In the genomic region with DNA sequence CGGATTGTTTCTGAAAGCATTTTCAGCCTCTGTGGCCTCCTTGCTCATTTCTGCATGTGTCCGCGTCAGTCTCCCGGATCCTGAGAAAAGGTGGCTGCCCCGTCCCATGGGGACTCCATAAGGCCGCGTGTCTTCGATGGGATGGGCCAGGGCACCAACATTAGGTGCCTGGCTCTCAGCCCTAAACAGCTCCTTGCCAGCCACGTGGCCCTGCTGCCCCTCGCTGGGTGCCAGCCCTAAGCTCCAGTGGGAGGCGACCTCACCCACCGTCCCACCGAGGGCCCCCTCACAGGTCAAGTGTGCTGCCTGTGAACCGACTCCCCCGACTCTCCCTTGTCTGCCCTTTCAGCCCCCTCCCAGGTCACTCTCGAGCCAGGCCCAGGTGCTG, we compare ENCODE assay signal across 9 cellular contexts. TPM values are rescaled to one million over a fixed set of nuclear protein-coding genes. Genes with fewer than 3 reads are reported as not detected.
DNase-seq lines count a peak whose midpoint lies in the region; ATAC-seq, FAIRE-seq and TF ChIP-seq lines count a peak whose summit lies in the region.
"Had no signal": no experiment of that assay in that cellular context is flagged by ENCODE, and none has a peak within 500 bp of the region (broad histone marks: within the 10 kb centered on the region; RNA-seq: fewer than 3 reads in every experiment).

No MANE protein-coding gene starts in this region.

- no peak for TF ChIP-seq POLR2A in transverse colon (IDR thresholded peaks at IDR 0.05)

- in situ Hi-C loops in transverse colon (cut with MboI; ENCODE audit: low pct_ligation_motif_present in 1 of 4, low pct_unique_long_range_greater_than_20kb in 1 of 4, low sequenced_read_pairs in 3 of 4): no loop called here

- H2AFZ ChIP-seq in astrocyte (ENCODE audit: low read depth, low read length): peak overlapping the region; percentile 93

- peaks cover 40% of the 10 kb centered on the region for H3K79me2 ChIP-seq in astrocyte (ENCODE audit: insufficient read depth, low read length)

- peak overlapping the region; percentile 80 for H3K4me3 Mint-ChIP-seq in astrocyte (ENCODE audit: unreplicated experiment)

- intact Hi-C loops in transverse colon (cut with DNase I; ENCODE audit: low total_unique reads): no loop called here

- H3K9ac ChIP-seq in astrocyte (ENCODE audit: low read length) (peak overlapping the region; percentile 86), liver (ENCODE audit: low read depth in 1 of 2, low read length in 2 of 2) (peak overlapping the region; percentile 87 to 99)

- H3K27me3 ChIP-seq in BE2C: no peaks in the 10 kb centered on the region
- no peaks in the 10 kb centered on the region for H3K27me3 ChIP-seq in astrocyte (ENCODE audit: insufficient read depth, low read length)
- H3K27me3 ChIP-seq in liver (ENCODE audit: control insufficient read depth in 4 of 4, insufficient read depth in 4 of 4, low read length in 3 of 4): no peaks in the 10 kb centered on the region
- H3K27me3 ChIP-seq in transverse colon: no peaks in the 10 kb centered on the region

- H3K36me3 ChIP-seq in BE2C (peaks cover 29% of the 10 kb centered on the region), astrocyte (ENCODE audit: insufficient read depth, low read length) (peaks cover 15% of the 10 kb centered on the region), liver (ENCODE audit: control insufficient read depth in 4 of 4, insufficient read depth in 3 of 4, low read depth in 1 of 4, low read length in 3 of 4) (peaks cover 2 to 25% (median 19%) of the 10 kb centered on the region in 4 donors), transverse colon (peaks cover 0 to 27% (median 2%) of the 10 kb centered on the region in 4 donors)

- H3K27ac ChIP-seq in astrocyte (ENCODE audit: low read depth, low read length): peak overlapping the region; percentile 68
- H3K27ac ChIP-seq in liver (ENCODE audit: low read depth in 1 of 2, low read length in 2 of 2): peak overlapping the region; percentile 96 to 99
- H3K27ac ChIP-seq in transverse colon: peak overlapping the region; percentile 94 to 99 (median 98)

- H3K9me3 ChIP-seq in BE2C: no peaks in the 10 kb centered on the region
- H3K9me3 ChIP-seq in astrocyte (ENCODE audit: insufficient read depth, low read depth, low read length): peaks cover 8% of the 10 kb centered on the region
- H3K9me3 ChIP-seq in liver (ENCODE audit: control insufficient read depth in 4 of 4, low read length in 3 of 4): no peaks in the 10 kb centered on the region
- no peaks in the 10 kb centered on the region for H3K9me3 ChIP-seq in transverse colon

- ATAC-seq in HG03066 (IDR thresholded peaks at IDR 0.05; ENCODE audit: low read depth, unreplicated experiment): peak; percentile 0
- ATAC-seq in GM18861 (IDR thresholded peaks at IDR 0.05; ENCODE audit: unreplicated experiment): no peak
- ATAC-seq in GM21515 (IDR thresholded peaks at IDR 0.05; ENCODE audit: unreplicated experiment): no peak

- H3K4me2 ChIP-seq in astrocyte (ENCODE audit: low read length): peak overlapping the region; percentile 97

- H3K4me3 ChIP-seq in BE2C (ENCODE audit: low read depth, low read length): peak overlapping the region; percentile 93
- H3K4me3 ChIP-seq in astrocyte (ENCODE audit: insufficient read depth, low read depth, low read length): peak overlapping the region; percentile 83
- H3K4me3 ChIP-seq in liver (ENCODE audit: low read depth in 1 of 3, low read length in 3 of 3): peak overlapping the region; percentile 78 to 81 (median 80)
- H3K4me3 ChIP-seq in transverse colon: peak overlapping the region; percentile 73 to 83 (median 78)

- H3K27me3 Mint-ChIP-seq in astrocyte (ENCODE audit: low read depth, unreplicated experiment): no peaks in the 10 kb centered on the region

- H3K27ac Mint-ChIP-seq in astrocyte (ENCODE audit: unreplicated experiment): no peak overlapping the region

- H3K4me1 Mint-ChIP-seq in astrocyte (ENCODE audit: low read depth, unreplicated experiment): peaks cover 18% of the 10 kb centered on the region

- H3K9me3 Mint-ChIP-seq in astrocyte (ENCODE audit: unreplicated experiment): peaks cover 8% of the 10 kb centered on the region

- H3K36me3 Mint-ChIP-seq in astrocyte (ENCODE audit: low read depth, unreplicated experiment): peaks cover 30% of the 10 kb centered on the region

- no peak for TF ChIP-seq EP300 in transverse colon (IDR thresholded peaks at IDR 0.05; ENCODE audit: low read depth)

- 6% methylated on average over 16 of the region's 16 CpGs for WGBS in liver
- 7% methylated on average over 14 of the region's 16 CpGs; no CpG with 5 or more reads in 1 of the 2 donors for WGBS in transverse colon (ENCODE audit: low coverage in 1 of 2), 2 donors

- no peak for DNase-seq in BE2C
- no peak for DNase-seq in astrocyte (ENCODE audit: low read depth)
- DNase-seq in transverse colon: no peak
- no peak for DNase-seq in stimulated activated CD4-positive, alpha-beta T cell treated with anti-CD3 and anti-CD28 coated beads, Interleukin-4, amount 100 ng/mL, for 1 hour

- FAIRE-seq in astrocyte (lab: Jason Lieb, UNC): no peak

- TF ChIP-seq CTCF in BE2C (IDR thresholded peaks at IDR 0.05; ENCODE audit: low read depth, low read length): no peak
- no peak for TF ChIP-seq CTCF in astrocyte (IDR thresholded peaks at IDR 0.05; ENCODE audit: insufficient read depth, low read depth, low read length)
- no peak for TF ChIP-seq CTCF in liver (IDR thresholded peaks at IDR 0.05; ENCODE audit: low read depth, low read length, missing input control)
- no peak for TF ChIP-seq CTCF in transverse colon (IDR thresholded peaks at IDR 0.05)

- no peak for TF ChIP-seq RAD21 in liver (IDR thresholded peaks at IDR 0.05)

- peaks cover 41% of the 10 kb centered on the region for H4K20me1 ChIP-seq in astrocyte (ENCODE audit: insufficient read depth, low read length)

- H3K4me1 ChIP-seq in BE2C: no peaks in the 10 kb centered on the region
- peaks cover 26% of the 10 kb centered on the region for H3K4me1 ChIP-seq in astrocyte (ENCODE audit: insufficient read depth, low read length)
- peaks cover 26 to 65% (median 43%) of the 10 kb centered on the region in 4 donors for H3K4me1 ChIP-seq in liver (ENCODE audit: control insufficient read depth in 4 of 4, insufficient read depth in 4 of 4, low read length in 3 of 4)
- peaks cover 25 to 72% (median 33%) of the 10 kb centered on the region in 4 donors for H3K4me1 ChIP-seq in transverse colon

TF ChIP-seq in liver, 16 proteins besides CTCF, POLR2A, EP300 and RAD21:
- TF ChIP-seq FOXA2 (IDR thresholded peaks at IDR 0.05): no peak
- TF ChIP-seq TAF1 (conservative IDR thresholded peaks at IDR 0.05): no peak
- TF ChIP-seq, protein P1, sequence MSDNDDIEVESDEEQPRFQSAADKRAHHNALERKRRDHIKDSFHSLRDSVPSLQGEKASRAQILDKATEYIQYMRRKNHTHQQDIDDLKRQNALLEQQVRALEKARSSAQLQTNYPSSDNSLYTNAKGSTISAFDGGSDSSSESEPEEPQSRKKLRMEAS (IDR thresholded peaks at IDR 0.05): no peak
- TF ChIP-seq FOXA1 (IDR thresholded peaks at IDR 0.05): no peak
- no peak for TF ChIP-seq JUND (IDR thresholded peaks at IDR 0.05)
- TF ChIP-seq SP1 (IDR thresholded peaks at IDR 0.05): no peak
- no peak for TF ChIP-seq NR2F2 (IDR thresholded peaks at IDR 0.05)
- TF ChIP-seq YY1 (IDR thresholded peaks at IDR 0.05): no peak
- TF ChIP-seq HNF4A (conservative IDR thresholded peaks at IDR 0.05): no peak
- TF ChIP-seq, protein P2, sequence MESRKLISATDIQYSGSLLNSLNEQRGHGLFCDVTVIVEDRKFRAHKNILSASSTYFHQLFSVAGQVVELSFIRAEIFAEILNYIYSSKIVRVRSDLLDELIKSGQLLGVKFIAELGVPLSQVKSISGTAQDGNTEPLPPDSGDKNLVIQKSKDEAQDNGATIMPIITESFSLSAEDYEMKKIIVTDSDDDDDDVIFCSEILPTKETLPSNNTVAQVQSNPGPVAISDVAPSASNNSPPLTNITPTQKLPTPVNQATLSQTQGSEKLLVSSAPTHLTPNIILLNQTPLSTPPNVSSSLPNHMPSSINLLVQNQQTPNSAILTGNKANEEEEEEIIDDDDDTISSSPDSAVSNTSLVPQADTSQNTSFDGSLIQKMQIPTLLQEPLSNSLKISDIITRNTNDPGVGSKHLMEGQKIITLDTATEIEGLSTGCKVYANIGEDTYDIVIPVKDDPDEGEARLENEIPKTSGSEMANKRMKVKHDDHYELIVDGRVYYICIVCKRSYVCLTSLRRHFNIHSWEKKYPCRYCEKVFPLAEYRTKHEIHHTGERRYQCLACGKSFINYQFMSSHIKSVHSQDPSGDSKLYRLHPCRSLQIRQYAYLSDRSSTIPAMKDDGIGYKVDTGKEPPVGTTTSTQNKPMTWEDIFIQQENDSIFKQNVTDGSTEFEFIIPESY (IDR thresholded peaks at IDR 0.05): no peak
- no peak for TF ChIP-seq GABPA (IDR thresholded peaks at IDR 0.05 in 1 of 2, conservative IDR thresholded peaks at IDR 0.05 in 1 of 2)
- TF ChIP-seq RXRA (IDR thresholded peaks at IDR 0.05): no peak
- TF ChIP-seq HNF4G (IDR thresholded peaks at IDR 0.05): no peak
- TF ChIP-seq, protein P3, sequence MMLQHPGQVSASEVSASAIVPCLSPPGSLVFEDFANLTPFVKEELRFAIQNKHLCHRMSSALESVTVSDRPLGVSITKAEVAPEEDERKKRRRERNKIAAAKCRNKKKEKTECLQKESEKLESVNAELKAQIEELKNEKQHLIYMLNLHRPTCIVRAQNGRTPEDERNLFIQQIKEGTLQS (IDR thresholded peaks at IDR 0.05): no peak
- no peak for TF ChIP-seq EGR1 (IDR thresholded peaks at IDR 0.05; ENCODE audit: low read depth in 2 of 2)
TF ChIP-seq in liver: peak in this region for 0.

RNA-seq across cellular contexts. Expression of a gene that starts 0.9 kb away (rescaled TPM):
- 74.2 TPM for polyA plus RNA-seq in BE2C (2012; ENCODE audit: insufficient read depth, insufficient read length, low read depth)
- total RNA-seq in astrocyte (26.5 and 27.5 TPM in 2 replicates), liver (100 to 1,000 TPM in 1 of 2 donors, 10 to 100 TPM in 1; 25.6 to 103 TPM), transverse colon (100 to 1,000 TPM; 124 to 405 (median 197) TPM)
- polyA plus RNA-seq in liver: 10 to 100 TPM; 38.3 to 51.7 TPM

RNA-seq across cellular contexts. Expression of a gene that starts 27.4 kb away (rescaled TPM):
- polyA plus RNA-seq in BE2C (2012; ENCODE audit: insufficient read depth, insufficient read length, low read depth): 282 TPM
- total RNA-seq in astrocyte (184 and 199 TPM in 2 replicates), liver (10 to 100 TPM; 41.4 to 59.4 TPM), transverse colon (100 to 1,000 TPM; 115 to 199 (median 169) TPM)
- polyA plus RNA-seq in liver: 10 to 100 TPM; 33.7 to 66.3 TPM

RNA-seq across cellular contexts. Expression of a gene that starts 44.6 kb away (rescaled TPM):
- not detected for polyA plus RNA-seq in BE2C (2012; ENCODE audit: insufficient read depth, insufficient read length, low read depth)
- not detected in 2 replicates for total RNA-seq in astrocyte
- not detected for total RNA-seq in liver
- not detected for polyA plus RNA-seq in liver
- total RNA-seq in transverse colon: not detected
- total RNA-seq: pulmonary artery endothelial cell had no signal
